ENCODE assay signal across 1 cellular context in the genomic region with DNA sequence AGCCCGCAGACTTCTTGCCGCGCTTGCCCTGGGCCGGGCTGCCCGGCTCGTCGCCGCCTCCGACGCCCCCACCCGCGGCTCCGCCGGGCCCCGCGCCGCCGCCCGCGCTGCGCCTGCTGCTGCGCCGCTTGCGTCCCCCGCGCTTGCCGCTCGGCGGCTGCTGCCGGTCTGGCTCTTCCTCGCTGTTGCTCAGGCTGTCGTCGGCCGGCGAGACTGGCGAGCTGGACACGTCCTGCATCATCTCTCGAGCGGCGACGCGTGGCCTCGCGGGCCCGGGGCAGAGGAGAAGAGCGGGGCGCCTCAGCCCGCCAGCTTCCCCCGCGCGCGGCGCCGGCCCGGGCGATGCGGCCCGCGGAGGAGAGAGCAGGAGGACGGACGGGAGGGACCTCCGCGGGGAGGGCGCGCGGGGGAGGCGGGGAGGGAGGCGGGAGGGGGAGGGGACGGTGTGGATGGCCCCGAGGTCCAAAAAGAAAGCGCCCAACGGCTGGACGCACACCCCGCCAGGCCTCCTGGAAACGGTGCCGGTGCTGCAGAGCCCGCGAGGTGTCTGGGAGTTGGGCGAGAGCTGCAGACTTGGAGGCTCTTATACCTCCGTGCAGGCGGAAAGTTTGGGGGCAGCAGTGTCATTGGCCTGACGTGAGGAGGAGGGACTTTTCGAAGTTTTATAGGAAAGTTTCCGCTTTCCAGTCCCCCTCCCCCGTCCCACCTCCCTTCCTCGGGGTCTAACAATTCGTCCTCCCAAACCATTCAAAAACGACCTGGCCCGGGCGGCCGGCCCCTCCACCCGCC.
A peak's percentile ranks its signal among the peaks of the same experiment; 100 is the strongest.
TF ChIP-seq lines count a peak whose summit lies in the region.

TSS of gene TWIST1 (minus strand) at position 556 of the 789 bp plus-strand sequence. CDS start at position 241, 315 bp downstream.

TF ChIP-seq in HEK293, 187 proteins besides CTCF, POLR2A, EP300 and RAD21 (continued from another document and continues in another):
- TF ChIP-seq, protein P1, sequence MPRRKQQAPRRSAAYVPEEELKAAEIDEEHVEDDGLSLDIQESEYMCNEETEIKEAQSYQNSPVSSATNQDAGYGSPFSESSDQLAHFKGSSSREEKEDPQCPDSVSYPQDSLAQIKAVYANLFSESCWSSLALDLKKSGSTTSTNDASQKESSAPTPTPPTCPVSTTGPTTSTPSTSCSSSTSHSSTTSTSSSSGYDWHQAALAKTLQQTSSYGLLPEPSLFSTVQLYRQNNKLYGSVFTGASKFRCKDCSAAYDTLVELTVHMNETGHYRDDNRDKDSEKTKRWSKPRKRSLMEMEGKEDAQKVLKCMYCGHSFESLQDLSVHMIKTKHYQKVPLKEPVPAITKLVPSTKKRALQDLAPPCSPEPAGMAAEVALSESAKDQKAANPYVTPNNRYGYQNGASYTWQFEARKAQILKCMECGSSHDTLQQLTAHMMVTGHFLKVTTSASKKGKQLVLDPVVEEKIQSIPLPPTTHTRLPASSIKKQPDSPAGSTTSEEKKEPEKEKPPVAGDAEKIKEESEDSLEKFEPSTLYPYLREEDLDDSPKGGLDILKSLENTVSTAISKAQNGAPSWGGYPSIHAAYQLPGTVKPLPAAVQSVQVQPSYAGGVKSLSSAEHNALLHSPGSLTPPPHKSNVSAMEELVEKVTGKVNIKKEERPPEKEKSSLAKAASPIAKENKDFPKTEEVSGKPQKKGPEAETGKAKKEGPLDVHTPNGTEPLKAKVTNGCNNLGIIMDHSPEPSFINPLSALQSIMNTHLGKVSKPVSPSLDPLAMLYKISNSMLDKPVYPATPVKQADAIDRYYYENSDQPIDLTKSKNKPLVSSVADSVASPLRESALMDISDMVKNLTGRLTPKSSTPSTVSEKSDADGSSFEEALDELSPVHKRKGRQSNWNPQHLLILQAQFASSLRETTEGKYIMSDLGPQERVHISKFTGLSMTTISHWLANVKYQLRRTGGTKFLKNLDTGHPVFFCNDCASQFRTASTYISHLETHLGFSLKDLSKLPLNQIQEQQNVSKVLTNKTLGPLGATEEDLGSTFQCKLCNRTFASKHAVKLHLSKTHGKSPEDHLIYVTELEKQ (tag by site-specific recombination; IDR thresholded peaks at IDR 0.05; ENCODE audit: borderline replicate concordance) = no peak
- TF ChIP-seq, protein P2, sequence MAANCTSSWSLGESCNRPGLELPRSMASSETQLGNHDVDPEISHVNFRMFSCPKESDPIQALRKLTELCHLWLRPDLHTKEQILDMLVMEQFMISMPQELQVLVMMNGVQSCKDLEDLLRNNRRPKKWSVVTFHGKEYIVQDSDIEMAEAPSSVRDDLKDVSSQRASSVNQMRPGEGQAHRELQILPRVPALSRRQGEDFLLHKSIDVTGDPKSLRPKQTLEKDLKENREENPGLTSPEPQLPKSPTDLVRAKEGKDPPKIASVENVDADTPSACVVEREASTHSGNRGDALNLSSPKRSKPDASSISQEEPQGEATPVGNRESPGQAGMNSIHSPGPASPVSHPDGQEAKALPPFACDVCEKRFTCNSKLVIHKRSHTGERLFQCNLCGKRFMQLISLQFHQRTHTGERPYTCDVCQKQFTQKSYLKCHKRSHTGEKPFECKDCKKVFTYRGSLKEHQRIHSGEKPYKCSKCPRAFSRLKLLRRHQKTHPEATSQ (tag by site-specific recombination; IDR thresholded peaks at IDR 0.05) = no peak
- no peak for TF ChIP-seq HIC1 (tag by site-specific recombination; IDR thresholded peaks at IDR 0.05)
- TF ChIP-seq YY1 (tag by site-specific recombination; IDR thresholded peaks at IDR 0.05) = no peak
- 0 out of 2 replicates have a peak, but pooled peaks have one; percentile 12 for TF ChIP-seq KLF17 (tag by site-specific recombination; IDR thresholded peaks at IDR 0.05)
- TF ChIP-seq ZNF138 (tag by site-specific recombination; IDR thresholded peaks at IDR 0.05; ENCODE audit: borderline replicate concordance) = no peak
- TF ChIP-seq ZNF785 (tag by site-specific recombination; IDR thresholded peaks at IDR 0.05) = no peak
- no peak for TF ChIP-seq ZNF433 (tag by site-specific recombination; IDR thresholded peaks at IDR 0.05; ENCODE audit: low read depth)
- no peak for TF ChIP-seq ZNF214 (tag by site-specific recombination; IDR thresholded peaks at IDR 0.05; ENCODE audit: borderline replicate concordance)
- TF ChIP-seq ZNF449 (tag by site-specific recombination; IDR thresholded peaks at IDR 0.05) = peak; percentile 91
- no peak for TF ChIP-seq OVOL3 (tag by site-specific recombination; IDR thresholded peaks at IDR 0.05)
- TF ChIP-seq ZBTB17 (tag by site-specific recombination; IDR thresholded peaks at IDR 0.05) = no peak
- TF ChIP-seq, protein P3, sequence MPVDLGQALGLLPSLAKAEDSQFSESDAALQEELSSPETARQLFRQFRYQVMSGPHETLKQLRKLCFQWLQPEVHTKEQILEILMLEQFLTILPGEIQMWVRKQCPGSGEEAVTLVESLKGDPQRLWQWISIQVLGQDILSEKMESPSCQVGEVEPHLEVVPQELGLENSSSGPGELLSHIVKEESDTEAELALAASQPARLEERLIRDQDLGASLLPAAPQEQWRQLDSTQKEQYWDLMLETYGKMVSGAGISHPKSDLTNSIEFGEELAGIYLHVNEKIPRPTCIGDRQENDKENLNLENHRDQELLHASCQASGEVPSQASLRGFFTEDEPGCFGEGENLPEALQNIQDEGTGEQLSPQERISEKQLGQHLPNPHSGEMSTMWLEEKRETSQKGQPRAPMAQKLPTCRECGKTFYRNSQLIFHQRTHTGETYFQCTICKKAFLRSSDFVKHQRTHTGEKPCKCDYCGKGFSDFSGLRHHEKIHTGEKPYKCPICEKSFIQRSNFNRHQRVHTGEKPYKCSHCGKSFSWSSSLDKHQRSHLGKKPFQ (tag by site-specific recombination; IDR thresholded peaks at IDR 0.05) = no peak
- TF ChIP-seq ZNF555 (tag by site-specific recombination; conservative IDR thresholded peaks at IDR 0.05) = no peak
- 0 out of 2 replicates have a peak, but pooled peaks have one; percentile 50 for TF ChIP-seq ZNF341 (tag by site-specific recombination; IDR thresholded peaks at IDR 0.05; ENCODE audit: low read depth)
- TF ChIP-seq ZNF211 (tag by site-specific recombination; IDR thresholded peaks at IDR 0.05; ENCODE audit: low read depth) = no peak
- TF ChIP-seq ZNF174 (tag by site-specific recombination; IDR thresholded peaks at IDR 0.05) = no peak
- TF ChIP-seq ZNF311 (tag by site-specific recombination; IDR thresholded peaks at IDR 0.05; ENCODE audit: borderline replicate concordance) = no peak
- TF ChIP-seq ZNF302 (tag by site-specific recombination; IDR thresholded peaks at IDR 0.05; ENCODE audit: low read depth) = no peak
- TF ChIP-seq SETDB1 (IDR thresholded peaks at IDR 0.05; ENCODE audit: insufficient read length, low read length) = no peak
- no peak for TF ChIP-seq ZSCAN23 (tag by site-specific recombination; IDR thresholded peaks at IDR 0.05)
- no peak for TF ChIP-seq ZNF518A (tag by site-specific recombination; conservative IDR thresholded peaks at IDR 0.05; ENCODE audit: low read depth)
- TF ChIP-seq EGR2 (tag by site-specific recombination; IDR thresholded peaks at IDR 0.05; ENCODE audit: low read depth) = no peak
- TF ChIP-seq ZNF223 (tag by site-specific recombination; IDR thresholded peaks at IDR 0.05) = no peak
- no peak for TF ChIP-seq ZNF292 (tag by site-specific recombination; IDR thresholded peaks at IDR 0.05; ENCODE audit: borderline replicate concordance, low read depth)
- no peak for TF ChIP-seq MYNN (tag by site-specific recombination; IDR thresholded peaks at IDR 0.05; ENCODE audit: borderline replicate concordance)
- TF ChIP-seq BCL11B (tag by site-specific recombination; IDR thresholded peaks at IDR 0.05; ENCODE audit: low read depth) = no peak
- TF ChIP-seq, protein P4, sequence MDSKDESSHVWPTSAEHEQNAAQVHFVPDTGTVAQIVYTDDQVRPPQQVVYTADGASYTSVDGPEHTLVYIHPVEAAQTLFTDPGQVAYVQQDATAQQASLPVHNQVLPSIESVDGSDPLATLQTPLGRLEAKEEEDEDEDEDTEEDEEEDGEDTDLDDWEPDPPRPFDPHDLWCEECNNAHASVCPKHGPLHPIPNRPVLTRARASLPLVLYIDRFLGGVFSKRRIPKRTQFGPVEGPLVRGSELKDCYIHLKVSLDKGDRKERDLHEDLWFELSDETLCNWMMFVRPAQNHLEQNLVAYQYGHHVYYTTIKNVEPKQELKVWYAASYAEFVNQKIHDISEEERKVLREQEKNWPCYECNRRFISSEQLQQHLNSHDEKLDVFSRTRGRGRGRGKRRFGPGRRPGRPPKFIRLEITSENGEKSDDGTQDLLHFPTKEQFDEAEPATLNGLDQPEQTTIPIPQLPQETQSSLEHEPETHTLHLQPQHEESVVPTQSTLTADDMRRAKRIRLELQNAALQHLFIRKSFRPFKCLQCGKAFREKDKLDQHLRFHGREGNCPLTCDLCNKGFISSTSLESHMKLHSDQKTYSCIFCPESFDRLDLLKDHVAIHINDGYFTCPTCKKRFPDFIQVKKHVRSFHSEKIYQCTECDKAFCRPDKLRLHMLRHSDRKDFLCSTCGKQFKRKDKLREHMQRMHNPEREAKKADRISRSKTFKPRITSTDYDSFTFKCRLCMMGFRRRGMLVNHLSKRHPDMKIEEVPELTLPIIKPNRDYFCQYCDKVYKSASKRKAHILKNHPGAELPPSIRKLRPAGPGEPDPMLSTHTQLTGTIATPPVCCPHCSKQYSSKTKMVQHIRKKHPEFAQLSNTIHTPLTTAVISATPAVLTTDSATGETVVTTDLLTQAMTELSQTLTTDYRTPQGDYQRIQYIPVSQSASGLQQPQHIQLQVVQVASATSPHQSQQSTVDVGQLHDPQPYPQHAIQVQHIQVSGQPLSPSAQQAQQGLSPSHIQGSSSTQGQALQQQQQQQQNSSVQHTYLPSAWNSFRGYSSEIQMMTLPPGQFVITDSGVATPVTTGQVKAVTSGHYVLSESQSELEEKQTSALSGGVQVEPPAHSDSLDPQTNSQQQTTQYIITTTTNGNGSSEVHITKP (tag by site-specific recombination; IDR thresholded peaks at IDR 0.05) = no peak
- no peak for TF ChIP-seq ZNF394 (tag by site-specific recombination; IDR thresholded peaks at IDR 0.05; ENCODE audit: borderline replicate concordance)
- TF ChIP-seq SP7 (tag by site-specific recombination; IDR thresholded peaks at IDR 0.05) = no peak
- 0 out of 2 replicates have a peak, but pooled peaks have one; percentile 22 for TF ChIP-seq KLF9 (tag by site-specific recombination; IDR thresholded peaks at IDR 0.05; ENCODE audit: low read depth)
- no peak for TF ChIP-seq SALL2 (tag by site-specific recombination; IDR thresholded peaks at IDR 0.05; ENCODE audit: borderline replicate concordance)
- peak; percentile 79 for TF ChIP-seq ZNF335 (tag by site-specific recombination; conservative IDR thresholded peaks at IDR 0.05)
